Comparison of ENCODE assay signal across 1 cellular context in genomic region chr20:1890469-1891262, GRCh38.
TF ChIP-seq lines count a peak whose summit lies in the region.

No MANE protein-coding gene starts in this region.

TF ChIP-seq in A549, 52 proteins besides CTCF, POLR2A, EP300 and RAD21 (continued from another document):
- TF ChIP-seq HOXA7 (CRISPR knock-in tag; IDR thresholded peaks at IDR 0.05) (no peak), NFE2L2 (conservative IDR thresholded peaks at IDR 0.05; ENCODE audit: low read length) (no peak), MAFK (IDR thresholded peaks at IDR 0.05; ENCODE audit: partially characterized antibody) (no peak), HES2 (IDR thresholded peaks at IDR 0.05) (no peak), GATA3 (IDR thresholded peaks at IDR 0.05; ENCODE audit: borderline replicate concordance) (no peak), ESRRA (IDR thresholded peaks at IDR 0.05; ENCODE audit: borderline replicate concordance, low read length) (no peak), HEYL (CRISPR knock-in tag; IDR thresholded peaks at IDR 0.05) (no peak), FOSB (CRISPR knock-in tag; IDR thresholded peaks at IDR 0.05) (no peak), FOXS1 (CRISPR knock-in tag; IDR thresholded peaks at IDR 0.05) (no peak), KDM1A (IDR thresholded peaks at IDR 0.05; ENCODE audit: low read depth) (no peak), HOXB5 (CRISPR knock-in tag; IDR thresholded peaks at IDR 0.05) (no peak), FOSL2 (IDR thresholded peaks at IDR 0.05) (no peak), FOSL2 (CRISPR knock-in tag; IDR thresholded peaks at IDR 0.05) (no peak), RCOR1 (IDR thresholded peaks at IDR 0.05; ENCODE audit: low read depth, low read length) (no peak), ZNF302 (CRISPR knock-in tag; IDR thresholded peaks at IDR 0.05) (no peak)
- TF ChIP-seq, protein P1, sequence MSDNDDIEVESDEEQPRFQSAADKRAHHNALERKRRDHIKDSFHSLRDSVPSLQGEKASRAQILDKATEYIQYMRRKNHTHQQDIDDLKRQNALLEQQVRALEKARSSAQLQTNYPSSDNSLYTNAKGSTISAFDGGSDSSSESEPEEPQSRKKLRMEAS (IDR thresholded peaks at IDR 0.05) = no peak
